In the genomic region with DNA sequence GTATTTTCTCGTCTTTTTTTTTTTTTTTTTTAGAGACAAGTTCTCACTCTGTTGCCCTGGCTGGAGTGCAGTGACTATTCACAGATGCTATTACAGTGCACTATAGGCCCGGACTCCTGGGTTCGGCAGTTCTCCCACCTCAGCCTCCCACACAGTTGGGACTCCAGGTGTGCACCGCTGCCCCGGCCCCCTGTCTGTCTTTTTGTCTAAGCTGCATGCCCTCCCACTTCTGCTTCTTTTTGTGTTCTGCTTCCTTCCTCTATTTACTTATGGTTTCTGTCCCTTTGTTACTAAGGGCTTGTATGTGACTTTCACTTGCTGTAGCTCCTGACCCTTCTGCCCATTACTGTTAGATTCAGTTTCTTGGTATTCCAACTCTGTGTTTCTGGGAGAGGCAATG, we compare ENCODE assay signal across 9 cellular contexts. TPM values are rescaled to one million over a fixed set of nuclear protein-coding genes. Genes with fewer than 3 reads are reported as not detected.
DNase-seq lines count a peak whose midpoint lies in the region; ATAC-seq and TF ChIP-seq lines count a peak whose summit lies in the region.
"Had no signal": no experiment of that assay in that cellular context is flagged by ENCODE, and none has a peak within 500 bp of the region (broad histone marks: within the 10 kb centered on the region; RNA-seq: fewer than 3 reads in every experiment).

No MANE protein-coding gene starts in this region.

- CTCF ChIA-PET in GM10248 (lab: Yijun Ruan, JAX): interaction anchor here (0.8 to 15.4 kb wide), 11 partner anchors 9 to 48 kb away, joined by 3 to 268 read pairs (median 8); partner anchors contain the start of gene SLC7A6

- no peaks in the 10 kb centered on the region for H3K27me3 ChIP-seq in WERI-Rb-1 (ENCODE audit: insufficient read depth, low read depth, severe bottlenecking)

- no peak overlapping the region for H3K27ac ChIP-seq in WERI-Rb-1
- H3K27ac ChIP-seq: parathyroid adenoma had no signal

- H3K4me1 Mint-ChIP-seq in immature natural killer cell: peaks cover 87 to 88% of the 10 kb centered on the region in 2 donors

- peak overlapping the region; percentile 90 to 95 (median 93) for H3K27ac Mint-ChIP-seq in immature natural killer cell

- peaks cover 27% of the 10 kb centered on the region for H3K36me3 ChIP-seq in WERI-Rb-1

- H3K4me3 Mint-ChIP-seq in immature natural killer cell: peak overlapping the region; percentile 84 to 90 (median 85)

- DNase-seq in GM10248 (ENCODE audit: extremely low spot score) (peak; percentile 74), MV-4-11 (lab: John Stamatoyannopoulos, UW) (peak; percentile 87), immature natural killer cell (peak in 1 of 3 donors; percentile 13), WERI-Rb-1 (no peak), kidney glomerular epithelial cell (lab: John Stamatoyannopoulos, UW) (no peak), occipital lobe (lab: John Stamatoyannopoulos, UW) (no peak)

- H3K27me3 Mint-ChIP-seq in immature natural killer cell (ENCODE audit: low read depth in 3 of 3): peaks cover 0 to 6% (median 3%) of the 10 kb centered on the region in 3 donors

- no peaks in the 10 kb centered on the region for H3K9me3 ChIP-seq in WERI-Rb-1 (ENCODE audit: severe bottlenecking)

- peaks cover 0 to 12% (median 9%) of the 10 kb centered on the region in 3 donors for H3K36me3 Mint-ChIP-seq in immature natural killer cell

- no peak overlapping the region for H3K4me3 ChIP-seq in WERI-Rb-1 (ENCODE audit: low read depth, low read length)

- TF ChIP-seq CTCF in GM10248 (IDR thresholded peaks at IDR 0.05; ENCODE audit: control extremely low read depth, extremely low read depth, low read depth, missing control alignments) (no peak), WERI-Rb-1 (IDR thresholded peaks at IDR 0.05; ENCODE audit: low read depth, low read length) (no peak)

- POLR2A ChIA-PET in GM10248 (lab: Yijun Ruan, JAX): interaction anchor here (0.6 to 1.3 kb wide), 3 partner anchors 13 to 537 kb away, joined by 4 to 6 read pairs (median 4); partner anchors contain the start of genes PRMT7 and SLC7A6OS

- no peaks in the 10 kb centered on the region for H3K9me3 Mint-ChIP-seq in immature natural killer cell

- ATAC-seq in GM21528 (IDR thresholded peaks at IDR 0.05; ENCODE audit: low FRiP score, unreplicated experiment): peak; percentile 51
- ATAC-seq in HG03457 (IDR thresholded peaks at IDR 0.05; ENCODE audit: unreplicated experiment): no peak

RNA-seq across cellular contexts. Expression of gene SLC7A6, which starts 20.5 kb away (rescaled TPM):
- polyA plus RNA-seq in immature natural killer cell: 10 to 100 TPM in 1 of 3 donors, 1 to 10 TPM in 2; 1.9 to 12.8 (median 6.0) TPM
- 20.1 TPM for total RNA-seq in occipital lobe

RNA-seq across cellular contexts. Expression of gene SLC7A6OS, which starts 25.9 kb away (rescaled TPM):
- 10 to 100 TPM; 22.7 to 31.2 (median 24.4) TPM for polyA plus RNA-seq in immature natural killer cell
- total RNA-seq in occipital lobe: 12.8 TPM

RNA-seq across cellular contexts. Expression of gene PRMT7, which starts 26.0 kb away (rescaled TPM):
- polyA plus RNA-seq in immature natural killer cell: 10 to 100 TPM; 30.8 to 51.8 (median 44.2) TPM
- total RNA-seq in occipital lobe: 44.0 TPM

RNA-seq across cellular contexts. Expression of gene PLA2G15, which starts 39.7 kb away (rescaled TPM):
- polyA plus RNA-seq in immature natural killer cell: 10 to 100 TPM in 1 of 3 donors, 1 to 10 TPM in 2; 4.8 to 10.7 (median 9.0) TPM
- 17.3 TPM for total RNA-seq in occipital lobe

RNA-seq across cellular contexts. Expression of gene ESRP2, which starts 48.9 kb away (rescaled TPM):
- under 1 TPM in 1 of 3 donors, not detected in 2; 0.45 TPM for polyA plus RNA-seq in immature natural killer cell
- not detected for total RNA-seq in occipital lobe

Comparison
In these comparisons a context has a peak if more than half of its experiments do, and no peak if none do; other contexts are left out.
1. DNase-seq: peak in GM10248 (single experiment) and MV-4-11 (single experiment); none in WERI-Rb-1 (single experiment), kidney glomerular epithelial cell (single experiment) and occipital lobe (single experiment).